15 cellular contexts compared by ENCODE assay signal in genomic region chr9:133234577-133235322, GRCh38. TPM values are rescaled to one million over a fixed set of nuclear protein-coding genes. Genes with fewer than 3 reads are reported as not detected.
"Had no signal": no experiment of that assay in that cellular context is flagged by ENCODE, and none has a peak within 500 bp of the region (broad histone marks: within the 10 kb centered on the region; RNA-seq: fewer than 3 reads in every experiment).

No MANE protein-coding gene starts in this region.

- DNase-seq: activated CD4-positive, alpha-beta T cell treated with anti-CD3 and anti-CD28 coated beads, Interleukin-2, amount 50 U/mL, for 4 hours; body of pancreas; caudate nucleus; SJCRH30; stimulated activated naive CD4-positive, alpha-beta T cell; T-helper 17 cell had no signal

- H3K27me3 ChIP-seq: body of pancreas, hepatocyte had no signal

- H3K4me2 ChIP-seq: hepatocyte had no signal

- H3K36me3 ChIP-seq: esophagus muscularis mucosa, SJCRH30, tibial nerve had no signal

- H3K4me3 ChIP-seq: body of pancreas, esophagus muscularis mucosa, hepatocyte, SJCRH30, tibial nerve had no signal

- H3K27ac ChIP-seq: body of pancreas, hepatocyte, SJCRH30, tibial nerve had no signal

- ATAC-seq: body of pancreas, left lobe of liver, sciatic nerve, T-helper 17 cell had no signal

- H3K4me1 ChIP-seq: SJCRH30 had no signal

- H3K79me2 ChIP-seq: hepatocyte had no signal

- H3K9me3 ChIP-seq: body of pancreas, esophagus muscularis mucosa, SJCRH30, tibial nerve had no signal

- H2AFZ ChIP-seq: hepatocyte had no signal

RNA-seq across cellular contexts. Expression of gene OBP2B, which starts 25.7 kb away (rescaled TPM):
- total RNA-seq: body of pancreas, esophagus muscularis mucosa, hepatocyte, left lobe of liver, mononuclear cell, omental fat pad, sciatic nerve, SJCRH30, subcutaneous adipose tissue, T-helper 17 cell, tibial nerve had no signal
- polyA plus RNA-seq: hepatocyte, neural cell had no signal

RNA-seq across cellular contexts. Expression of gene ABO, which starts 40.3 kb away (rescaled TPM):
- total RNA-seq: SJCRH30 had no signal
- polyA plus RNA-seq: neural cell had no signal
